ENCODE assay signal across 1 cellular context in the genomic region with DNA sequence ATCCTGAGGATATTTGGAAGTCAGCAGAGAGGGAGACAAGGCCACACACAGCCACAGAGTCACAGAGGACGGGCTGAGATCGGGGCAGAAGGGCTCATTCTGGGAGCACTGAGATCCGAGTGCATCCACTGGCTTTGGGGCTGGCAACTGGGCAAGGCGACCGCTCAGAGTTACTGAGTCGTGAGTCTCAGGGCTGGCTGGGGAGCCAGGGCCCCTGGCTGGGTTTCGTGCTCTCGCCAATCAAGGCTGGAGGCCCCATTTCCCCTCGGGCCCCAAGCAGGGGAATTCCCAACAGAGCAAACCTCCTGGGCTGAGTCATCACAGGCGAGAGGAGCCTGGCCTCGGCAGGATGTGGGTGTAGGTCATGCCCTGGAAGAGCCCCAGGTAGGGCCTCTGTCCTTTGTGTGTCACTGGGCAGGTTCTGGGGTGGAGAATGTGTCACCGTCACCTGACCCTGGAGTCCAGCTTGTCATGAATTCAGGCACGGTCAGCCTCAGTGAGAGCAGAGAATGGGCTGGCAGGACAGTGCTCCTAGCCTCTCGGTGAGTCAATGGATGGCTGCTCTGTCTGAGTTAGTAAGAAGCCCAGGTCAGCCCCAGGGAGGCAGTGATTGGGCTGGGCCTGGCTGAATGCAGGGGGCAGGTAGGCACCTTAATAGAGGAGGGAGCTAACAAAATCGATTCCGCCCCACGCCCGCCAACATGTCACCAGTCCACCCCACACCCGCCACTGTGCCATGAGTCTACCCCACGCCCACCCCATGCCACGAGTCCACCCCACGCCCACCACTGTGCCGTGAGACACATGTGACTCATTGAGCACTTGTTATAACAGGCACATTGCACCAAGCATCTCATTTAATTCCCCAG.
TF ChIP-seq lines count a peak whose summit lies in the region.

No MANE protein-coding gene starts in this region.

TF ChIP-seq in HepG2, 621 proteins besides CTCF, POLR2A, EP300 and RAD21 (continued from another document and continues in another):
- TF ChIP-seq SNAPC2 (CRISPR knock-in tag; IDR thresholded peaks at IDR 0.05): no peak; the same call in 1 of the 2 replicates
- TF ChIP-seq, protein P1, sequence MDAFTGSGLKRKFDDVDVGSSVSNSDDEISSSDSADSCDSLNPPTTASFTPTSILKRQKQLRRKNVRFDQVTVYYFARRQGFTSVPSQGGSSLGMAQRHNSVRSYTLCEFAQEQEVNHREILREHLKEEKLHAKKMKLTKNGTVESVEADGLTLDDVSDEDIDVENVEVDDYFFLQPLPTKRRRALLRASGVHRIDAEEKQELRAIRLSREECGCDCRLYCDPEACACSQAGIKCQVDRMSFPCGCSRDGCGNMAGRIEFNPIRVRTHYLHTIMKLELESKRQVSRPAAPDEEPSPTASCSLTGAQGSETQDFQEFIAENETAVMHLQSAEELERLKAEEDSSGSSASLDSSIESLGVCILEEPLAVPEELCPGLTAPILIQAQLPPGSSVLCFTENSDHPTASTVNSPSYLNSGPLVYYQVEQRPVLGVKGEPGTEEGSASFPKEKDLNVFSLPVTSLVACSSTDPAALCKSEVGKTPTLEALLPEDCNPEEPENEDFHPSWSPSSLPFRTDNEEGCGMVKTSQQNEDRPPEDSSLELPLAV (CRISPR knock-in tag; conservative IDR thresholded peaks at IDR 0.05; ENCODE audit: low read depth): no peak
- TF ChIP-seq CBX5 (CRISPR knock-in tag; IDR thresholded peaks at IDR 0.05; ENCODE audit: borderline replicate concordance): peak; percentile 86; the same call in 1 of the 2 replicates
- TF ChIP-seq ZNF251 (CRISPR knock-in tag; IDR thresholded peaks at IDR 0.05): no peak
- TF ChIP-seq, protein P2, sequence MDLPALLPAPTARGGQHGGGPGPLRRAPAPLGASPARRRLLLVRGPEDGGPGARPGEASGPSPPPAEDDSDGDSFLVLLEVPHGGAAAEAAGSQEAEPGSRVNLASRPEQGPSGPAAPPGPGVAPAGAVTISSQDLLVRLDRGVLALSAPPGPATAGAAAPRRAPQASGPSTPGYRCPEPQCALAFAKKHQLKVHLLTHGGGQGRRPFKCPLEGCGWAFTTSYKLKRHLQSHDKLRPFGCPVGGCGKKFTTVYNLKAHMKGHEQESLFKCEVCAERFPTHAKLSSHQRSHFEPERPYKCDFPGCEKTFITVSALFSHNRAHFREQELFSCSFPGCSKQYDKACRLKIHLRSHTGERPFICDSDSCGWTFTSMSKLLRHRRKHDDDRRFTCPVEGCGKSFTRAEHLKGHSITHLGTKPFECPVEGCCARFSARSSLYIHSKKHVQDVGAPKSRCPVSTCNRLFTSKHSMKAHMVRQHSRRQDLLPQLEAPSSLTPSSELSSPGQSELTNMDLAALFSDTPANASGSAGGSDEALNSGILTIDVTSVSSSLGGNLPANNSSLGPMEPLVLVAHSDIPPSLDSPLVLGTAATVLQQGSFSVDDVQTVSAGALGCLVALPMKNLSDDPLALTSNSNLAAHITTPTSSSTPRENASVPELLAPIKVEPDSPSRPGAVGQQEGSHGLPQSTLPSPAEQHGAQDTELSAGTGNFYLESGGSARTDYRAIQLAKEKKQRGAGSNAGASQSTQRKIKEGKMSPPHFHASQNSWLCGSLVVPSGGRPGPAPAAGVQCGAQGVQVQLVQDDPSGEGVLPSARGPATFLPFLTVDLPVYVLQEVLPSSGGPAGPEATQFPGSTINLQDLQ (CRISPR knock-in tag; IDR thresholded peaks at IDR 0.05): no peak
- TF ChIP-seq, protein P3, sequence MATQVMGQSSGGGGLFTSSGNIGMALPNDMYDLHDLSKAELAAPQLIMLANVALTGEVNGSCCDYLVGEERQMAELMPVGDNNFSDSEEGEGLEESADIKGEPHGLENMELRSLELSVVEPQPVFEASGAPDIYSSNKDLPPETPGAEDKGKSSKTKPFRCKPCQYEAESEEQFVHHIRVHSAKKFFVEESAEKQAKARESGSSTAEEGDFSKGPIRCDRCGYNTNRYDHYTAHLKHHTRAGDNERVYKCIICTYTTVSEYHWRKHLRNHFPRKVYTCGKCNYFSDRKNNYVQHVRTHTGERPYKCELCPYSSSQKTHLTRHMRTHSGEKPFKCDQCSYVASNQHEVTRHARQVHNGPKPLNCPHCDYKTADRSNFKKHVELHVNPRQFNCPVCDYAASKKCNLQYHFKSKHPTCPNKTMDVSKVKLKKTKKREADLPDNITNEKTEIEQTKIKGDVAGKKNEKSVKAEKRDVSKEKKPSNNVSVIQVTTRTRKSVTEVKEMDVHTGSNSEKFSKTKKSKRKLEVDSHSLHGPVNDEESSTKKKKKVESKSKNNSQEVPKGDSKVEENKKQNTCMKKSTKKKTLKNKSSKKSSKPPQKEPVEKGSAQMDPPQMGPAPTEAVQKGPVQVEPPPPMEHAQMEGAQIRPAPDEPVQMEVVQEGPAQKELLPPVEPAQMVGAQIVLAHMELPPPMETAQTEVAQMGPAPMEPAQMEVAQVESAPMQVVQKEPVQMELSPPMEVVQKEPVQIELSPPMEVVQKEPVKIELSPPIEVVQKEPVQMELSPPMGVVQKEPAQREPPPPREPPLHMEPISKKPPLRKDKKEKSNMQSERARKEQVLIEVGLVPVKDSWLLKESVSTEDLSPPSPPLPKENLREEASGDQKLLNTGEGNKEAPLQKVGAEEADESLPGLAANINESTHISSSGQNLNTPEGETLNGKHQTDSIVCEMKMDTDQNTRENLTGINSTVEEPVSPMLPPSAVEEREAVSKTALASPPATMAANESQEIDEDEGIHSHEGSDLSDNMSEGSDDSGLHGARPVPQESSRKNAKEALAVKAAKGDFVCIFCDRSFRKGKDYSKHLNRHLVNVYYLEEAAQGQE (IDR thresholded peaks at IDR 0.05; ENCODE audit: borderline replicate concordance in 1 of 2, low read depth in 1 of 2, low read length in 2 of 2): peak in 1 of 2 experiments; percentile 74; a peak in 1 of 4 replicates
- TF ChIP-seq, protein P4, sequence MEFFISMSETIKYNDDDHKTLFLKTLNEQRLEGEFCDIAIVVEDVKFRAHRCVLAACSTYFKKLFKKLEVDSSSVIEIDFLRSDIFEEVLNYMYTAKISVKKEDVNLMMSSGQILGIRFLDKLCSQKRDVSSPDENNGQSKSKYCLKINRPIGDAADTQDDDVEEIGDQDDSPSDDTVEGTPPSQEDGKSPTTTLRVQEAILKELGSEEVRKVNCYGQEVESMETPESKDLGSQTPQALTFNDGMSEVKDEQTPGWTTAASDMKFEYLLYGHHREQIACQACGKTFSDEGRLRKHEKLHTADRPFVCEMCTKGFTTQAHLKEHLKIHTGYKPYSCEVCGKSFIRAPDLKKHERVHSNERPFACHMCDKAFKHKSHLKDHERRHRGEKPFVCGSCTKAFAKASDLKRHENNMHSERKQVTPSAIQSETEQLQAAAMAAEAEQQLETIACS (CRISPR knock-in tag; IDR thresholded peaks at IDR 0.05): no peak
- TF ChIP-seq, protein P5, sequence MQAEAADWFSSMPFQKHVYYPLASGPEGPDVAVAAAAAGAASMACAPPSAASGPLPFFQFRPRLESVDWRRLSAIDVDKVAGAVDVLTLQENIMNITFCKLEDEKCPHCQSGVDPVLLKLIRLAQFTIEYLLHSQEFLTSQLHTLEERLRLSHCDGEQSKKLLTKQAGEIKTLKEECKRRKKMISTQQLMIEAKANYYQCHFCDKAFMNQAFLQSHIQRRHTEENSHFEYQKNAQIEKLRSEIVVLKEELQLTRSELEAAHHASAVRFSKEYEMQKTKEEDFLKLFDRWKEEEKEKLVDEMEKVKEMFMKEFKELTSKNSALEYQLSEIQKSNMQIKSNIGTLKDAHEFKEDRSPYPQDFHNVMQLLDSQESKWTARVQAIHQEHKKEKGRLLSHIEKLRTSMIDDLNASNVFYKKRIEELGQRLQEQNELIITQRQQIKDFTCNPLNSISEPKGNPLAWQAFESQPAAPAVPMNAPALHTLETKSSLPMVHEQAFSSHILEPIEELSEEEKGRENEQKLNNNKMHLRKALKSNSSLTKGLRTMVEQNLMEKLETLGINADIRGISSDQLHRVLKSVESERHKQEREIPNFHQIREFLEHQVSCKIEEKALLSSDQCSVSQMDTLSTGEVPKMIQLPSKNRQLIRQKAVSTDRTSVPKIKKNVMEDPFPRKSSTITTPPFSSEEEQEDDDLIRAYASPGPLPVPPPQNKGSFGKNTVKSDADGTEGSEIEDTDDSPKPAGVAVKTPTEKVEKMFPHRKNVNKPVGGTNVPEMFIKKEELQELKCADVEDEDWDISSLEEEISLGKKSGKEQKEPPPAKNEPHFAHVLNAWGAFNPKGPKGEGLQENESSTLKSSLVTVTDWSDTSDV (CRISPR knock-in tag; IDR thresholded peaks at IDR 0.05): peak; percentile 7; the same call in 1 of the 2 replicates
- TF ChIP-seq IRF2 (CRISPR knock-in tag; IDR thresholded peaks at IDR 0.05): peak; percentile 82
- peak; percentile 74 for TF ChIP-seq FOXA3 (CRISPR knock-in tag; IDR thresholded peaks at IDR 0.05)
- TF ChIP-seq, protein P6, sequence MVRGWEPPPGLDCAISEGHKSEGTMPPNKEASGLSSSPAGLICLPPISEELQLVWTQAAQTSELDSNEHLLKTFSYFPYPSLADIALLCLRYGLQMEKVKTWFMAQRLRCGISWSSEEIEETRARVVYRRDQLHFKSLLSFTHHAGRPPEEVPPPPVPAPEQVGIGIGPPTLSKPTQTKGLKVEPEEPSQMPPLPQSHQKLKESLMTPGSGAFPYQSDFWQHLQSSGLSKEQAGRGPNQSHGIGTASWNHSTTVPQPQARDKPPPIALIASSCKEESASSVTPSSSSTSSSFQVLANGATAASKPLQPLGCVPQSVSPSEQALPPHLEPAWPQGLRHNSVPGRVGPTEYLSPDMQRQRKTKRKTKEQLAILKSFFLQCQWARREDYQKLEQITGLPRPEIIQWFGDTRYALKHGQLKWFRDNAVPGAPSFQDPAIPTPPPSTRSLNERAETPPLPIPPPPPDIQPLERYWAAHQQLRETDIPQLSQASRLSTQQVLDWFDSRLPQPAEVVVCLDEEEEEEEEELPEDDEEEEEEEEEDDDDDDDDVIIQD (CRISPR knock-in tag; IDR thresholded peaks at IDR 0.05; ENCODE audit: low read depth): peak; percentile 72
- TF ChIP-seq PLRG1 (conservative IDR thresholded peaks at IDR 0.05): no peak
- TF ChIP-seq ZNF780A (CRISPR knock-in tag; IDR thresholded peaks at IDR 0.05): peak; percentile 83
- TF ChIP-seq, protein P7, sequence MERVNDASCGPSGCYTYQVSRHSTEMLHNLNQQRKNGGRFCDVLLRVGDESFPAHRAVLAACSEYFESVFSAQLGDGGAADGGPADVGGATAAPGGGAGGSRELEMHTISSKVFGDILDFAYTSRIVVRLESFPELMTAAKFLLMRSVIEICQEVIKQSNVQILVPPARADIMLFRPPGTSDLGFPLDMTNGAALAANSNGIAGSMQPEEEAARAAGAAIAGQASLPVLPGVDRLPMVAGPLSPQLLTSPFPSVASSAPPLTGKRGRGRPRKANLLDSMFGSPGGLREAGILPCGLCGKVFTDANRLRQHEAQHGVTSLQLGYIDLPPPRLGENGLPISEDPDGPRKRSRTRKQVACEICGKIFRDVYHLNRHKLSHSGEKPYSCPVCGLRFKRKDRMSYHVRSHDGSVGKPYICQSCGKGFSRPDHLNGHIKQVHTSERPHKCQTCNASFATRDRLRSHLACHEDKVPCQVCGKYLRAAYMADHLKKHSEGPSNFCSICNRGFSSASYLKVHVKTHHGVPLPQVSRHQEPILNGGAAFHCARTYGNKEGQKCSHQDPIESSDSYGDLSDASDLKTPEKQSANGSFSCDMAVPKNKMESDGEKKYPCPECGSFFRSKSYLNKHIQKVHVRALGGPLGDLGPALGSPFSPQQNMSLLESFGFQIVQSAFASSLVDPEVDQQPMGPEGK (CRISPR knock-in tag; IDR thresholded peaks at IDR 0.05): peak; percentile 86
- no peak; the same call in 1 of the 2 replicates for TF ChIP-seq MED13 (CRISPR knock-in tag; IDR thresholded peaks at IDR 0.05)
- peak; percentile 39; the same call in 1 of the 2 replicates for TF ChIP-seq ZSCAN25 (CRISPR knock-in tag; IDR thresholded peaks at IDR 0.05)
- TF ChIP-seq ZNF136 (CRISPR knock-in tag; IDR thresholded peaks at IDR 0.05; ENCODE audit: low read depth): peak; percentile 91
- TF ChIP-seq, protein P8, sequence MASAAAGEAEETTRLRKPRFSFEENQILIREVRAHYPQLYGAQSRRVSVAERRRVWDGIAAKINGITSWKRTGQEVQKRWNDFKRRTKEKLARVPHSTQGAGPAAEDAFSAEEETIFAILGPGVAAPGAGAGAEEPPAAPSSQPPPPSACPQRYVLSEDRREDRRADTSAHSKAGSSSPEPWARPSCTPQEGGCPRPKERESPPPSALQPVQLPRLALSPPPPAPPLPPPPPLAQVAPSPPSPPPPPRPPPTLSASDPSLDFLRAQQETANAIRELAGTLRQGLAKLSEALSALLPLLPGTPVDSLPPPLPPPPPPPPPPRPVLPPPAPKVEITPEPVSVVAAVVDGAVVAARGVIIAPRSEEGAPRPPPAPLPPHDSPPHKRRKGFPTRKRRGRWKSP (CRISPR knock-in tag; IDR thresholded peaks at IDR 0.05): peak; percentile 57; the same call in 1 of the 2 replicates
- TF ChIP-seq, protein P9, sequence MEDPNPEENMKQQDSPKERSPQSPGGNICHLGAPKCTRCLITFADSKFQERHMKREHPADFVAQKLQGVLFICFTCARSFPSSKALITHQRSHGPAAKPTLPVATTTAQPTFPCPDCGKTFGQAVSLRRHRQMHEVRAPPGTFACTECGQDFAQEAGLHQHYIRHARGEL (CRISPR knock-in tag; IDR thresholded peaks at IDR 0.05): no peak
- TF ChIP-seq ZNF737 (CRISPR knock-in tag; IDR thresholded peaks at IDR 0.05; ENCODE audit: borderline replicate concordance): no peak
- TF ChIP-seq ZNF431 (CRISPR knock-in tag; IDR thresholded peaks at IDR 0.05; ENCODE audit: borderline replicate concordance, low read depth): no peak; the same call in 1 of the 2 replicates
- no peak for TF ChIP-seq ZNF326 (CRISPR knock-in tag; IDR thresholded peaks at IDR 0.05; ENCODE audit: borderline replicate concordance)
- TF ChIP-seq, protein P10, sequence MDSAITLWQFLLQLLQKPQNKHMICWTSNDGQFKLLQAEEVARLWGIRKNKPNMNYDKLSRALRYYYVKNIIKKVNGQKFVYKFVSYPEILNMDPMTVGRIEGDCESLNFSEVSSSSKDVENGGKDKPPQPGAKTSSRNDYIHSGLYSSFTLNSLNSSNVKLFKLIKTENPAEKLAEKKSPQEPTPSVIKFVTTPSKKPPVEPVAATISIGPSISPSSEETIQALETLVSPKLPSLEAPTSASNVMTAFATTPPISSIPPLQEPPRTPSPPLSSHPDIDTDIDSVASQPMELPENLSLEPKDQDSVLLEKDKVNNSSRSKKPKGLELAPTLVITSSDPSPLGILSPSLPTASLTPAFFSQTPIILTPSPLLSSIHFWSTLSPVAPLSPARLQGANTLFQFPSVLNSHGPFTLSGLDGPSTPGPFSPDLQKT (CRISPR knock-in tag; IDR thresholded peaks at IDR 0.05; ENCODE audit: borderline replicate concordance): no peak
- TF ChIP-seq, protein P11, sequence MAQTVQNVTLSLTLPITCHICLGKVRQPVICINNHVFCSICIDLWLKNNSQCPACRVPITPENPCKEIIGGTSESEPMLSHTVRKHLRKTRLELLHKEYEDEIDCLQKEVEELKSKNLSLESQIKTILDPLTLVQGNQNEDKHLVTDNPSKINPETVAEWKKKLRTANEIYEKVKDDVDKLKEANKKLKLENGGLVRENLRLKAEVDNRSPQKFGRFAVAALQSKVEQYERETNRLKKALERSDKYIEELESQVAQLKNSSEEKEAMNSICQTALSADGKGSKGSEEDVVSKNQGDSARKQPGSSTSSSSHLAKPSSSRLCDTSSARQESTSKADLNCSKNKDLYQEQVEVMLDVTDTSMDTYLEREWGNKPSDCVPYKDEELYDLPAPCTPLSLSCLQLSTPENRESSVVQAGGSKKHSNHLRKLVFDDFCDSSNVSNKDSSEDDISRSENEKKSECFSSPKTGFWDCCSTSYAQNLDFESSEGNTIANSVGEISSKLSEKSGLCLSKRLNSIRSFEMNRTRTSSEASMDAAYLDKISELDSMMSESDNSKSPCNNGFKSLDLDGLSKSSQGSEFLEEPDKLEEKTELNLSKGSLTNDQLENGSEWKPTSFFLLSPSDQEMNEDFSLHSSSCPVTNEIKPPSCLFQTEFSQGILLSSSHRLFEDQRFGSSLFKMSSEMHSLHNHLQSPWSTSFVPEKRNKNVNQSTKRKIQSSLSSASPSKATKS (CRISPR knock-in tag; IDR thresholded peaks at IDR 0.05): 0 out of 2 replicates have a peak, but pooled peaks have one; percentile 39
